In genomic region chr3:79125313-79125984, GRCh38 we compare ENCODE assay signal across 2 cellular contexts.
TF ChIP-seq lines count a peak whose summit lies in the region.

No MANE protein-coding gene starts in this region.

TF ChIP-seq in GM23338, 12 proteins besides CTCF, POLR2A, EP300 and RAD21 (continued from another document):
- no peak for TF ChIP-seq REST (IDR thresholded peaks at IDR 0.05; ENCODE audit: unreplicated experiment)
- no peak for TF ChIP-seq CREB1 (CRISPR knock-in tag; IDR thresholded peaks at IDR 0.05; ENCODE audit: low read depth)
- no peak for TF ChIP-seq EZH2 (IDR thresholded peaks at IDR 0.05; ENCODE audit: low read depth, unreplicated experiment)
- TF ChIP-seq STAT1 (IDR thresholded peaks at IDR 0.05; ENCODE audit: unreplicated experiment) = no peak
- TF ChIP-seq ZNF462 (CRISPR knock-in tag; IDR thresholded peaks at IDR 0.05) = no peak
- no peak for TF ChIP-seq ZNF114 (CRISPR knock-in tag; IDR thresholded peaks at IDR 0.05)
- TF ChIP-seq ETS1 (IDR thresholded peaks at IDR 0.05) = no peak
- TF ChIP-seq JUNB (IDR thresholded peaks at IDR 0.05; ENCODE audit: unreplicated experiment) = no peak
- no peak for TF ChIP-seq NANOG (IDR thresholded peaks at IDR 0.05; ENCODE audit: borderline replicate concordance)
- no peak for TF ChIP-seq ZNF331 (CRISPR knock-in tag; IDR thresholded peaks at IDR 0.05; ENCODE audit: low read depth)
- no peak for TF ChIP-seq POLR2AphosphoS5 (IDR thresholded peaks at IDR 0.05; ENCODE audit: low read depth)

TF ChIP-seq in IMR-90, 13 proteins besides CTCF, POLR2A, EP300 and RAD21 (continued from another document):
- TF ChIP-seq USF2 (IDR thresholded peaks at IDR 0.05; ENCODE audit: low read depth, low read length) (no peak), SMC3 (IDR thresholded peaks at IDR 0.05; ENCODE audit: low read depth, low read length) (no peak), NFE2L2 (IDR thresholded peaks at IDR 0.05; ENCODE audit: low read depth, low read length) (no peak), MAZ (IDR thresholded peaks at IDR 0.05; ENCODE audit: borderline replicate concordance, low read depth, low read length) (no peak), CHD1 (IDR thresholded peaks at IDR 0.05; ENCODE audit: low read depth, low read length) (no peak)
